Comparison of ENCODE assay signal across 1 cellular context in the genomic region with DNA sequence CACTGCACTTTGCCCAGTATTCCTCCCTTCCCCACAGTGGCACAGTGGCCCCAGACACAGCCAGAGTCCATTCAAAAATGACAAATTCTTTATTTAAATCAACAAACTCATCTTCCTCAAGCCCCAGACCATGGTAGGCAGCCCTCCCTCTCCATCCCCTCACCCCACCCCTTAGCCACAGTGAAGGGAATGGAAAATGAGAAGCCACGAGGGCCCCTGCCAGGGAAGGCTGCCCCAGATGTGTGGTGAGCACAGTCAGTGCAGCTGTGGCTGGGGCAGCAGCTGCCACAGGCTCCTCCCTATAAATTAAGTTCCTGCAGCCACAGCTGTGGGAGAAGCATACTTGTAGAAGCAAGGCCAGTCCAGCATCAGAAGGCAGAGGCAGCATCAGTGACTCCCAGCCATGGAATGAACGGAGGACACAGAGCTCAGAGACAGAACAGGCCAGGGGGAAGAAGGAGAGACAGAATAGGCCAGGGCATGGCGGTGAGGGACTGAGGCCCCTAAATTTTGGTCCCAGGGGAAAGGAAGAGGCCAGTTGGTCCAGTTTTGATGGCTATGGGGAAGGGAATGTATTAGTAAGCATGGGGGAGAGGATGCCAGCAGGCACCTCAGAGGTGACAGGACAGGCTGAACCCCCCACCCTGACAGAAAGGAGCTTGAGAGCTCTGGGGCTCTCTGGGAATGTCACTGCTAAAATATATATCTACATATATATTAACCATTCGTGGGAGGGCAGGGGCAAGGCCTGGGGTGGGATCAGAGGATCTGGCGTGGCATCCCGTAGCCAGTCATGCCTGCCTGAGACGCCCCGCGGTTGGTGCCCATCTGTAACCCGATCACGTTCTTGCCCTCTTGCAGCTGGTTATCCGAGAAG.
TF ChIP-seq lines count a peak whose summit lies in the region.

No MANE protein-coding gene starts in this region.

TF ChIP-seq in HepG2, 621 proteins besides CTCF, POLR2A, EP300 and RAD21:
- TF ChIP-seq PATZ1 (CRISPR knock-in tag; IDR thresholded peaks at IDR 0.05), result no peak
- TF ChIP-seq ARNTL (CRISPR knock-in tag; IDR thresholded peaks at IDR 0.05), result no peak
- no peak for TF ChIP-seq MED8 (CRISPR knock-in tag; IDR thresholded peaks at IDR 0.05; ENCODE audit: insufficient replicate concordance)
- no peak for TF ChIP-seq KLF13 (CRISPR knock-in tag; IDR thresholded peaks at IDR 0.05)
- no peak for TF ChIP-seq ZNF558 (CRISPR knock-in tag; IDR thresholded peaks at IDR 0.05; ENCODE audit: borderline replicate concordance)
- TF ChIP-seq, protein P1, sequence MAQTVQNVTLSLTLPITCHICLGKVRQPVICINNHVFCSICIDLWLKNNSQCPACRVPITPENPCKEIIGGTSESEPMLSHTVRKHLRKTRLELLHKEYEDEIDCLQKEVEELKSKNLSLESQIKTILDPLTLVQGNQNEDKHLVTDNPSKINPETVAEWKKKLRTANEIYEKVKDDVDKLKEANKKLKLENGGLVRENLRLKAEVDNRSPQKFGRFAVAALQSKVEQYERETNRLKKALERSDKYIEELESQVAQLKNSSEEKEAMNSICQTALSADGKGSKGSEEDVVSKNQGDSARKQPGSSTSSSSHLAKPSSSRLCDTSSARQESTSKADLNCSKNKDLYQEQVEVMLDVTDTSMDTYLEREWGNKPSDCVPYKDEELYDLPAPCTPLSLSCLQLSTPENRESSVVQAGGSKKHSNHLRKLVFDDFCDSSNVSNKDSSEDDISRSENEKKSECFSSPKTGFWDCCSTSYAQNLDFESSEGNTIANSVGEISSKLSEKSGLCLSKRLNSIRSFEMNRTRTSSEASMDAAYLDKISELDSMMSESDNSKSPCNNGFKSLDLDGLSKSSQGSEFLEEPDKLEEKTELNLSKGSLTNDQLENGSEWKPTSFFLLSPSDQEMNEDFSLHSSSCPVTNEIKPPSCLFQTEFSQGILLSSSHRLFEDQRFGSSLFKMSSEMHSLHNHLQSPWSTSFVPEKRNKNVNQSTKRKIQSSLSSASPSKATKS (CRISPR knock-in tag; IDR thresholded peaks at IDR 0.05), result no peak
